In the genomic region with DNA sequence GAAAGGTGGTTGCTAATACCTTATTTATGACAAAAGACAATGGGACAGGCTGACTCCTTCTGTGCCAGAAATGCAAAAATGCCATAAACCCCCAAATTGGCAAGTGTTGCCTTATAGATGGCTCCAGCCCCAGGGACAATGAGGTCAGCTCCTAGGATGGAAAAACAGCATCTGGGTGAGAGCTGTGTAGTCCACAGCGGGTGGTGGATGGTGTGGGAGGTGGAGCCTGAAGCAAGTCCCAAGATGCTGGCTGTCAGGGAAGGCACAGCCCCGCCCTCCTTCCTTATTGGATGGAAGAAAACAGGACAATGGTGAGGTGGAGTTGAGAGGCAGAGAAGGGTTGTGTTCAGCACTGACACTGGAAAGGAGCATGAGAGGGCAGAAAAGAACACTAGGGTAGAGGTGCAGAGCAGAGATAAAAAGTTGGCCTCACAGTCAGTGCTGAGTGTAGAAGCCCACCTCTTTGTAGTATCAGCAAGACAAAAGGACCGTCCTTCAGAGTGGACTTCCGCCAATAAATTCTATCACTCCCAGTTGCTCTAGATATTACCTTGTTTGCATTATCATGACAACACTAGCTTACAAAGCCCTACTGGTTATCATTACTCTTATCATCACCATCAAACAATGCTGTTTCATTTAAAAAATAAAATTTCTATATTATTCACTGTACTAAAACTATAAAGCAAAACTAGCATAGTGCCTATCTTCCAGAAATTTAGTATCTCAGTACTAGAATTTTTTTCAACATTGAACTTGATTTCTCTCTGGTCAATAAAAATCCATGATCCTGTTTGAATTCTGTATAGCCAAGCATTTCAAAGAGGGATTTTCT, we compare ENCODE assay signal across 1 cellular context.
TF ChIP-seq lines count a peak whose summit lies in the region.

No MANE protein-coding gene starts in this region.

TF ChIP-seq in K562, 482 proteins besides CTCF, POLR2A, EP300 and RAD21 (continued from another document and continues in another):
- TF ChIP-seq, protein P1, sequence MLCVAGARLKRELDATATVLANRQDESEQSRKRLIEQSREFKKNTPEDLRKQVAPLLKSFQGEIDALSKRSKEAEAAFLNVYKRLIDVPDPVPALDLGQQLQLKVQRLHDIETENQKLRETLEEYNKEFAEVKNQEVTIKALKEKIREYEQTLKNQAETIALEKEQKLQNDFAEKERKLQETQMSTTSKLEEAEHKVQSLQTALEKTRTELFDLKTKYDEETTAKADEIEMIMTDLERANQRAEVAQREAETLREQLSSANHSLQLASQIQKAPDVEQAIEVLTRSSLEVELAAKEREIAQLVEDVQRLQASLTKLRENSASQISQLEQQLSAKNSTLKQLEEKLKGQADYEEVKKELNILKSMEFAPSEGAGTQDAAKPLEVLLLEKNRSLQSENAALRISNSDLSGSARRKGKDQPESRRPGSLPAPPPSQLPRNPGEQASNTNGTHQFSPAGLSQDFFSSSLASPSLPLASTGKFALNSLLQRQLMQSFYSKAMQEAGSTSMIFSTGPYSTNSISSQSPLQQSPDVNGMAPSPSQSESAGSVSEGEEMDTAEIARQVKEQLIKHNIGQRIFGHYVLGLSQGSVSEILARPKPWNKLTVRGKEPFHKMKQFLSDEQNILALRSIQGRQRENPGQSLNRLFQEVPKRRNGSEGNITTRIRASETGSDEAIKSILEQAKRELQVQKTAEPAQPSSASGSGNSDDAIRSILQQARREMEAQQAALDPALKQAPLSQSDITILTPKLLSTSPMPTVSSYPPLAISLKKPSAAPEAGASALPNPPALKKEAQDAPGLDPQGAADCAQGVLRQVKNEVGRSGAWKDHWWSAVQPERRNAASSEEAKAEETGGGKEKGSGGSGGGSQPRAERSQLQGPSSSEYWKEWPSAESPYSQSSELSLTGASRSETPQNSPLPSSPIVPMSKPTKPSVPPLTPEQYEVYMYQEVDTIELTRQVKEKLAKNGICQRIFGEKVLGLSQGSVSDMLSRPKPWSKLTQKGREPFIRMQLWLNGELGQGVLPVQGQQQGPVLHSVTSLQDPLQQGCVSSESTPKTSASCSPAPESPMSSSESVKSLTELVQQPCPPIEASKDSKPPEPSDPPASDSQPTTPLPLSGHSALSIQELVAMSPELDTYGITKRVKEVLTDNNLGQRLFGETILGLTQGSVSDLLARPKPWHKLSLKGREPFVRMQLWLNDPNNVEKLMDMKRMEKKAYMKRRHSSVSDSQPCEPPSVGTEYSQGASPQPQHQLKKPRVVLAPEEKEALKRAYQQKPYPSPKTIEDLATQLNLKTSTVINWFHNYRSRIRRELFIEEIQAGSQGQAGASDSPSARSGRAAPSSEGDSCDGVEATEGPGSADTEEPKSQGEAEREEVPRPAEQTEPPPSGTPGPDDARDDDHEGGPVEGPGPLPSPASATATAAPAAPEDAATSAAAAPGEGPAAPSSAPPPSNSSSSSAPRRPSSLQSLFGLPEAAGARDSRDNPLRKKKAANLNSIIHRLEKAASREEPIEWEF (CRISPR knock-in tag; IDR thresholded peaks at IDR 0.05), result no peak
- TF ChIP-seq MYC (IDR thresholded peaks at IDR 0.05; ENCODE audit: low read depth, low read length) (peak; percentile 76), MYC (CRISPR knock-in tag; IDR thresholded peaks at IDR 0.05; ENCODE audit: borderline replicate concordance, low read depth) (no peak), MCM2 (IDR thresholded peaks at IDR 0.05; ENCODE audit: low read depth) (no peak), GTF2A2 (tag; IDR thresholded peaks at IDR 0.05) (no peak), HNRNPL (IDR thresholded peaks at IDR 0.05; ENCODE audit: low read depth, low read length) (no peak), SMAD3 (CRISPR knock-in tag; conservative IDR thresholded peaks at IDR 0.05) (0 out of 2 replicates have a peak, but pooled peaks have one; percentile 17), POLR3G (IDR thresholded peaks at IDR 0.05; ENCODE audit: extremely low read depth, insufficient read length, insufficient replicate concordance) (no peak), NCOA6 (IDR thresholded peaks at IDR 0.05) (no peak), TAF7 (tag; IDR thresholded peaks at IDR 0.05) (0 out of 2 replicates have a peak, but pooled peaks have one; percentile 36), NFRKB (IDR thresholded peaks at IDR 0.05; ENCODE audit: low read depth) (no peak), ZNF217 (CRISPR knock-in tag; IDR thresholded peaks at IDR 0.05) (no peak), ZBTB17 (CRISPR knock-in tag; IDR thresholded peaks at IDR 0.05) (no peak), ZBTB8A (IDR thresholded peaks at IDR 0.05; ENCODE audit: partially characterized antibody) (no peak), NCOA4 (IDR thresholded peaks at IDR 0.05; ENCODE audit: partially characterized antibody) (no peak), ADNP (tag; IDR thresholded peaks at IDR 0.05) (no peak; the same call in 1 of the 2 replicates), BRD9 (IDR thresholded peaks at IDR 0.05; ENCODE audit: low read depth, partially characterized antibody) (peak; percentile 42), GTF2E2 (tag; IDR thresholded peaks at IDR 0.05) (peak; percentile 22; the same call in 1 of the 2 replicates), HNRNPUL1 (IDR thresholded peaks at IDR 0.05; ENCODE audit: low read length) (no peak), ETS2 (tag; IDR thresholded peaks at IDR 0.05; ENCODE audit: borderline replicate concordance, poor library complexity, severe bottlenecking) (no peak)
- TF ChIP-seq, protein P2, sequence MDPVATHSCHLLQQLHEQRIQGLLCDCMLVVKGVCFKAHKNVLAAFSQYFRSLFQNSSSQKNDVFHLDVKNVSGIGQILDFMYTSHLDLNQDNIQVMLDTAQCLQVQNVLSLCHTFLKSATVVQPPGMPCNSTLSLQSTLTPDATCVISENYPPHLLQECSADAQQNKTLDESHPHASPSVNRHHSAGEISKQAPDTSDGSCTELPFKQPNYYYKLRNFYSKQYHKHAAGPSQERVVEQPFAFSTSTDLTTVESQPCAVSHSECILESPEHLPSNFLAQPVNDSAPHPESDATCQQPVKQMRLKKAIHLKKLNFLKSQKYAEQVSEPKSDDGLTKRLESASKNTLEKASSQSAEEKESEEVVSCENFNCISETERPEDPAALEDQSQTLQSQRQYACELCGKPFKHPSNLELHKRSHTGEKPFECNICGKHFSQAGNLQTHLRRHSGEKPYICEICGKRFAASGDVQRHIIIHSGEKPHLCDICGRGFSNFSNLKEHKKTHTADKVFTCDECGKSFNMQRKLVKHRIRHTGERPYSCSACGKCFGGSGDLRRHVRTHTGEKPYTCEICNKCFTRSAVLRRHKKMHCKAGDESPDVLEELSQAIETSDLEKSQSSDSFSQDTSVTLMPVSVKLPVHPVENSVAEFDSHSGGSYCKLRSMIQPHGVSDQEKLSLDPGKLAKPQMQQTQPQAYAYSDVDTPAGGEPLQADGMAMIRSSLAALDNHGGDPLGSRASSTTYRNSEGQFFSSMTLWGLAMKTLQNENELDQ (CRISPR knock-in tag; IDR thresholded peaks at IDR 0.05; ENCODE audit: borderline replicate concordance), result no peak
- TF ChIP-seq, protein P3, sequence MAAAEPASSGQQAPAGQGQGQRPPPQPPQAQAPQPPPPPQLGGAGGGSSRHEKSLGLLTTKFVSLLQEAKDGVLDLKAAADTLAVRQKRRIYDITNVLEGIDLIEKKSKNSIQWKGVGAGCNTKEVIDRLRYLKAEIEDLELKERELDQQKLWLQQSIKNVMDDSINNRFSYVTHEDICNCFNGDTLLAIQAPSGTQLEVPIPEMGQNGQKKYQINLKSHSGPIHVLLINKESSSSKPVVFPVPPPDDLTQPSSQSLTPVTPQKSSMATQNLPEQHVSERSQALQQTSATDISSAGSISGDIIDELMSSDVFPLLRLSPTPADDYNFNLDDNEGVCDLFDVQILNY (CRISPR knock-in tag; IDR thresholded peaks at IDR 0.05), result no peak
- TF ChIP-seq, protein P4, sequence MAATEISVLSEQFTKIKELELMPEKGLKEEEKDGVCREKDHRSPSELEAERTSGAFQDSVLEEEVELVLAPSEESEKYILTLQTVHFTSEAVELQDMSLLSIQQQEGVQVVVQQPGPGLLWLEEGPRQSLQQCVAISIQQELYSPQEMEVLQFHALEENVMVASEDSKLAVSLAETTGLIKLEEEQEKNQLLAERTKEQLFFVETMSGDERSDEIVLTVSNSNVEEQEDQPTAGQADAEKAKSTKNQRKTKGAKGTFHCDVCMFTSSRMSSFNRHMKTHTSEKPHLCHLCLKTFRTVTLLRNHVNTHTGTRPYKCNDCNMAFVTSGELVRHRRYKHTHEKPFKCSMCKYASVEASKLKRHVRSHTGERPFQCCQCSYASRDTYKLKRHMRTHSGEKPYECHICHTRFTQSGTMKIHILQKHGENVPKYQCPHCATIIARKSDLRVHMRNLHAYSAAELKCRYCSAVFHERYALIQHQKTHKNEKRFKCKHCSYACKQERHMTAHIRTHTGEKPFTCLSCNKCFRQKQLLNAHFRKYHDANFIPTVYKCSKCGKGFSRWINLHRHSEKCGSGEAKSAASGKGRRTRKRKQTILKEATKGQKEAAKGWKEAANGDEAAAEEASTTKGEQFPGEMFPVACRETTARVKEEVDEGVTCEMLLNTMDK (IDR thresholded peaks at IDR 0.05; ENCODE audit: borderline replicate concordance, insufficient read depth, low read depth, low read length, poor library complexity, severe bottlenecking), result no peak
- TF ChIP-seq, protein P5, sequence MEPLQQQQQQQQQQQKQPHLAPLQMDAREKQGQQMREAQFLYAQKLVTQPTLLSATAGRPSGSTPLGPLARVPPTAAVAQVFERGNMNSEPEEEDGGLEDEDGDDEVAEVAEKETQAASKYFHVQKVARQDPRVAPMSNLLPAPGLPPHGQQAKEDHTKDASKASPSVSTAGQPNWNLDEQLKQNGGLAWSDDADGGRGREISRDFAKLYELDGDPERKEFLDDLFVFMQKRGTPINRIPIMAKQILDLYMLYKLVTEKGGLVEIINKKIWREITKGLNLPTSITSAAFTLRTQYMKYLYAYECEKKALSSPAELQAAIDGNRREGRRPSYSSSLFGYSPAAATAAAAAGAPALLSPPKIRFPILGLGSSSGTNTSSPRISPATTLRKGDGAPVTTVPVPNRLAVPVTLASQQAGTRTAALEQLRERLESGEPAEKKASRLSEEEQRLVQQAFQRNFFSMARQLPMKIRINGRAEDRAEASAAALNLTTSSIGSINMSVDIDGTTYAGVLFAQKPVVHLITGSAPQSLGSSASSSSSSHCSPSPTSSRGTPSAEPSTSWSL (CRISPR knock-in tag; IDR thresholded peaks at IDR 0.05; ENCODE audit: borderline replicate concordance), result no peak
- TF ChIP-seq, protein P6, sequence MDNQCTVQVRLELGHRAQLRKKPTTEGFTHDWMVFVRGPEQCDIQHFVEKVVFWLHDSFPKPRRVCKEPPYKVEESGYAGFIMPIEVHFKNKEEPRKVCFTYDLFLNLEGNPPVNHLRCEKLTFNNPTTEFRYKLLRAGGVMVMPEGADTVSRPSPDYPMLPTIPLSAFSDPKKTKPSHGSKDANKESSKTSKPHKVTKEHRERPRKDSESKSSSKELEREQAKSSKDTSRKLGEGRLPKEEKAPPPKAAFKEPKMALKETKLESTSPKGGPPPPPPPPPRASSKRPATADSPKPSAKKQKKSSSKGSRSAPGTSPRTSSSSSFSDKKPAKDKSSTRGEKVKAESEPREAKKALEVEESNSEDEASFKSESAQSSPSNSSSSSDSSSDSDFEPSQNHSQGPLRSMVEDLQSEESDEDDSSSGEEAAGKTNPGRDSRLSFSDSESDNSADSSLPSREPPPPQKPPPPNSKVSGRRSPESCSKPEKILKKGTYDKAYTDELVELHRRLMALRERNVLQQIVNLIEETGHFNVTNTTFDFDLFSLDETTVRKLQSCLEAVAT (IDR thresholded peaks at IDR 0.05), result peak in 1 of 2 experiments; percentile 40; a peak in 1 of 4 replicates
- TF ChIP-seq, protein P7, sequence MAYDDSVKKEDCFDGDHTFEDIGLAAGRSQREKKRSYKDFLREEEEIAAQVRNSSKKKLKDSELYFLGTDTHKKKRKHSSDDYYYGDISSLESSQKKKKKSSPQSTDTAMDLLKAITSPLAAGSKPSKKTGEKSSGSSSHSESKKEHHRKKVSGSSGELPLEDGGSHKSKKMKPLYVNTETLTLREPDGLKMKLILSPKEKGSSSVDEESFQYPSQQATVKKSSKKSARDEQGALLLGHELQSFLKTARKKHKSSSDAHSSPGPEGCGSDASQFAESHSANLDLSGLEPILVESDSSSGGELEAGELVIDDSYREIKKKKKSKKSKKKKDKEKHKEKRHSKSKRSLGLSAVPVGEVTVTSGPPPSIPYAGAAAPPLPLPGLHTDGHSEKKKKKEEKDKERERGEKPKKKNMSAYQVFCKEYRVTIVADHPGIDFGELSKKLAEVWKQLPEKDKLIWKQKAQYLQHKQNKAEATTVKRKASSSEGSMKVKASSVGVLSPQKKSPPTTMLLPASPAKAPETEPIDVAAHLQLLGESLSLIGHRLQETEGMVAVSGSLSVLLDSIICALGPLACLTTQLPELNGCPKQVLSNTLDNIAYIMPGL (CRISPR knock-in tag; IDR thresholded peaks at IDR 0.05), result no peak
- TF ChIP-seq, protein P8, sequence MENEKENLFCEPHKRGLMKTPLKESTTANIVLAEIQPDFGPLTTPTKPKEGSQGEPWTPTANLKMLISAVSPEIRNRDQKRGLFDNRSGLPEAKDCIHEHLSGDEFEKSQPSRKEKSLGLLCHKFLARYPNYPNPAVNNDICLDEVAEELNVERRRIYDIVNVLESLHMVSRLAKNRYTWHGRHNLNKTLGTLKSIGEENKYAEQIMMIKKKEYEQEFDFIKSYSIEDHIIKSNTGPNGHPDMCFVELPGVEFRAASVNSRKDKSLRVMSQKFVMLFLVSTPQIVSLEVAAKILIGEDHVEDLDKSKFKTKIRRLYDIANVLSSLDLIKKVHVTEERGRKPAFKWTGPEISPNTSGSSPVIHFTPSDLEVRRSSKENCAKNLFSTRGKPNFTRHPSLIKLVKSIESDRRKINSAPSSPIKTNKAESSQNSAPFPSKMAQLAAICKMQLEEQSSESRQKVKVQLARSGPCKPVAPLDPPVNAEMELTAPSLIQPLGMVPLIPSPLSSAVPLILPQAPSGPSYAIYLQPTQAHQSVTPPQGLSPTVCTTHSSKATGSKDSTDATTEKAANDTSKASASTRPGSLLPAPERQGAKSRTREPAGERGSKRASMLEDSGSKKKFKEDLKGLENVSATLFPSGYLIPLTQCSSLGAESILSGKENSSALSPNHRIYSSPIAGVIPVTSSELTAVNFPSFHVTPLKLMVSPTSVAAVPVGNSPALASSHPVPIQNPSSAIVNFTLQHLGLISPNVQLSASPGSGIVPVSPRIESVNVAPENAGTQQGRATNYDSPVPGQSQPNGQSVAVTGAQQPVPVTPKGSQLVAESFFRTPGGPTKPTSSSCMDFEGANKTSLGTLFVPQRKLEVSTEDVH (IDR thresholded peaks at IDR 0.05; ENCODE audit: low read depth, partially characterized antibody), result no peak
- TF ChIP-seq, protein P9, sequence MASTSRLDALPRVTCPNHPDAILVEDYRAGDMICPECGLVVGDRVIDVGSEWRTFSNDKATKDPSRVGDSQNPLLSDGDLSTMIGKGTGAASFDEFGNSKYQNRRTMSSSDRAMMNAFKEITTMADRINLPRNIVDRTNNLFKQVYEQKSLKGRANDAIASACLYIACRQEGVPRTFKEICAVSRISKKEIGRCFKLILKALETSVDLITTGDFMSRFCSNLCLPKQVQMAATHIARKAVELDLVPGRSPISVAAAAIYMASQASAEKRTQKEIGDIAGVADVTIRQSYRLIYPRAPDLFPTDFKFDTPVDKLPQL (IDR thresholded peaks at IDR 0.05; ENCODE audit: extremely low read depth, insufficient read length), result no peak
